2 cellular contexts compared by ENCODE assay signal in genomic region chr9:135617538-135617900, GRCh38.
TF ChIP-seq lines count a peak whose summit lies in the region.

No MANE protein-coding gene starts in this region.

TF ChIP-seq in SK-N-SH, 30 proteins besides CTCF, POLR2A, EP300 and RAD21:
- TF ChIP-seq, protein P1, sequence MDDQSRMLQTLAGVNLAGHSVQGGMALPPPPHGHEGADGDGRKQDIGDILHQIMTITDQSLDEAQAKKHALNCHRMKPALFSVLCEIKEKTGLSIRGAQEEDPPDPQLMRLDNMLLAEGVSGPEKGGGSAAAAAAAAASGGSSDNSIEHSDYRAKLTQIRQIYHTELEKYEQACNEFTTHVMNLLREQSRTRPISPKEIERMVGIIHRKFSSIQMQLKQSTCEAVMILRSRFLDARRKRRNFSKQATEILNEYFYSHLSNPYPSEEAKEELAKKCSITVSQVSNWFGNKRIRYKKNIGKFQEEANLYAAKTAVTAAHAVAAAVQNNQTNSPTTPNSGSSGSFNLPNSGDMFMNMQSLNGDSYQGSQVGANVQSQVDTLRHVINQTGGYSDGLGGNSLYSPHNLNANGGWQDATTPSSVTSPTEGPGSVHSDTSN (IDR thresholded peaks at IDR 0.05), result no peak
- TF ChIP-seq NFIC (IDR thresholded peaks at IDR 0.05; ENCODE audit: borderline replicate concordance) (no peak), FOSL2 (IDR thresholded peaks at IDR 0.05; ENCODE audit: borderline replicate concordance, low read depth) (no peak), USF1 (IDR thresholded peaks at IDR 0.05; ENCODE audit: borderline replicate concordance, low read depth) (no peak), EZH2phosphoT487 (IDR thresholded peaks at IDR 0.05; ENCODE audit: borderline replicate concordance, low read depth) (no peak), TAF1 (IDR thresholded peaks at IDR 0.05; ENCODE audit: borderline replicate concordance, low read depth, low read length) (no peak), ELF1 (IDR thresholded peaks at IDR 0.05) (no peak), JUND (IDR thresholded peaks at IDR 0.05) (no peak), MXI1 (IDR thresholded peaks at IDR 0.05; ENCODE audit: low read depth, low read length) (no peak), MEF2A (IDR thresholded peaks at IDR 0.05; ENCODE audit: borderline replicate concordance, low read depth) (no peak), RFX5 (IDR thresholded peaks at IDR 0.05; ENCODE audit: low read length) (no peak), CHD2 (IDR thresholded peaks at IDR 0.05; ENCODE audit: low read length, partially characterized antibody) (no peak), GABPA (IDR thresholded peaks at IDR 0.05; ENCODE audit: low read depth) (no peak), TCF12 (IDR thresholded peaks at IDR 0.05) (no peak)
- TF ChIP-seq, protein P2, sequence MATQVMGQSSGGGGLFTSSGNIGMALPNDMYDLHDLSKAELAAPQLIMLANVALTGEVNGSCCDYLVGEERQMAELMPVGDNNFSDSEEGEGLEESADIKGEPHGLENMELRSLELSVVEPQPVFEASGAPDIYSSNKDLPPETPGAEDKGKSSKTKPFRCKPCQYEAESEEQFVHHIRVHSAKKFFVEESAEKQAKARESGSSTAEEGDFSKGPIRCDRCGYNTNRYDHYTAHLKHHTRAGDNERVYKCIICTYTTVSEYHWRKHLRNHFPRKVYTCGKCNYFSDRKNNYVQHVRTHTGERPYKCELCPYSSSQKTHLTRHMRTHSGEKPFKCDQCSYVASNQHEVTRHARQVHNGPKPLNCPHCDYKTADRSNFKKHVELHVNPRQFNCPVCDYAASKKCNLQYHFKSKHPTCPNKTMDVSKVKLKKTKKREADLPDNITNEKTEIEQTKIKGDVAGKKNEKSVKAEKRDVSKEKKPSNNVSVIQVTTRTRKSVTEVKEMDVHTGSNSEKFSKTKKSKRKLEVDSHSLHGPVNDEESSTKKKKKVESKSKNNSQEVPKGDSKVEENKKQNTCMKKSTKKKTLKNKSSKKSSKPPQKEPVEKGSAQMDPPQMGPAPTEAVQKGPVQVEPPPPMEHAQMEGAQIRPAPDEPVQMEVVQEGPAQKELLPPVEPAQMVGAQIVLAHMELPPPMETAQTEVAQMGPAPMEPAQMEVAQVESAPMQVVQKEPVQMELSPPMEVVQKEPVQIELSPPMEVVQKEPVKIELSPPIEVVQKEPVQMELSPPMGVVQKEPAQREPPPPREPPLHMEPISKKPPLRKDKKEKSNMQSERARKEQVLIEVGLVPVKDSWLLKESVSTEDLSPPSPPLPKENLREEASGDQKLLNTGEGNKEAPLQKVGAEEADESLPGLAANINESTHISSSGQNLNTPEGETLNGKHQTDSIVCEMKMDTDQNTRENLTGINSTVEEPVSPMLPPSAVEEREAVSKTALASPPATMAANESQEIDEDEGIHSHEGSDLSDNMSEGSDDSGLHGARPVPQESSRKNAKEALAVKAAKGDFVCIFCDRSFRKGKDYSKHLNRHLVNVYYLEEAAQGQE (IDR thresholded peaks at IDR 0.05; ENCODE audit: low read depth, low read length), result no peak
- TF ChIP-seq, protein P3, sequence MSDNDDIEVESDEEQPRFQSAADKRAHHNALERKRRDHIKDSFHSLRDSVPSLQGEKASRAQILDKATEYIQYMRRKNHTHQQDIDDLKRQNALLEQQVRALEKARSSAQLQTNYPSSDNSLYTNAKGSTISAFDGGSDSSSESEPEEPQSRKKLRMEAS (IDR thresholded peaks at IDR 0.05; ENCODE audit: low read depth), result no peak
- TF ChIP-seq, protein P4, sequence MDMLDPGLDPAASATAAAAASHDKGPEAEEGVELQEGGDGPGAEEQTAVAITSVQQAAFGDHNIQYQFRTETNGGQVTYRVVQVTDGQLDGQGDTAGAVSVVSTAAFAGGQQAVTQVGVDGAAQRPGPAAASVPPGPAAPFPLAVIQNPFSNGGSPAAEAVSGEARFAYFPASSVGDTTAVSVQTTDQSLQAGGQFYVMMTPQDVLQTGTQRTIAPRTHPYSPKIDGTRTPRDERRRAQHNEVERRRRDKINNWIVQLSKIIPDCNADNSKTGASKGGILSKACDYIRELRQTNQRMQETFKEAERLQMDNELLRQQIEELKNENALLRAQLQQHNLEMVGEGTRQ (IDR thresholded peaks at IDR 0.05; ENCODE audit: borderline replicate concordance, low read depth, low read length), result no peak
- TF ChIP-seq, protein P5, sequence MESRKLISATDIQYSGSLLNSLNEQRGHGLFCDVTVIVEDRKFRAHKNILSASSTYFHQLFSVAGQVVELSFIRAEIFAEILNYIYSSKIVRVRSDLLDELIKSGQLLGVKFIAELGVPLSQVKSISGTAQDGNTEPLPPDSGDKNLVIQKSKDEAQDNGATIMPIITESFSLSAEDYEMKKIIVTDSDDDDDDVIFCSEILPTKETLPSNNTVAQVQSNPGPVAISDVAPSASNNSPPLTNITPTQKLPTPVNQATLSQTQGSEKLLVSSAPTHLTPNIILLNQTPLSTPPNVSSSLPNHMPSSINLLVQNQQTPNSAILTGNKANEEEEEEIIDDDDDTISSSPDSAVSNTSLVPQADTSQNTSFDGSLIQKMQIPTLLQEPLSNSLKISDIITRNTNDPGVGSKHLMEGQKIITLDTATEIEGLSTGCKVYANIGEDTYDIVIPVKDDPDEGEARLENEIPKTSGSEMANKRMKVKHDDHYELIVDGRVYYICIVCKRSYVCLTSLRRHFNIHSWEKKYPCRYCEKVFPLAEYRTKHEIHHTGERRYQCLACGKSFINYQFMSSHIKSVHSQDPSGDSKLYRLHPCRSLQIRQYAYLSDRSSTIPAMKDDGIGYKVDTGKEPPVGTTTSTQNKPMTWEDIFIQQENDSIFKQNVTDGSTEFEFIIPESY (IDR thresholded peaks at IDR 0.05; ENCODE audit: borderline replicate concordance, low read depth), result no peak

TF ChIP-seq in SK-N-SH treated with all-trans-retinoic acid at 6 μM for 48 hours, 23 proteins besides CTCF, POLR2A, EP300 and RAD21 (continued from another document):
- TF ChIP-seq BACH2 (CRISPR knock-in tag; IDR thresholded peaks at IDR 0.05; ENCODE audit: borderline replicate concordance) (no peak), ZNF8 (CRISPR knock-in tag; IDR thresholded peaks at IDR 0.05) (no peak), ZFP30 (CRISPR knock-in tag; IDR thresholded peaks at IDR 0.05) (no peak), GLIS3 (CRISPR knock-in tag; IDR thresholded peaks at IDR 0.05) (no peak), PPARA (CRISPR knock-in tag; IDR thresholded peaks at IDR 0.05; ENCODE audit: borderline replicate concordance) (no peak), ISL1 (CRISPR knock-in tag; IDR thresholded peaks at IDR 0.05) (no peak), ESRRG (CRISPR knock-in tag; IDR thresholded peaks at IDR 0.05) (no peak), CSDC2 (CRISPR knock-in tag; IDR thresholded peaks at IDR 0.05) (no peak), ARNTL (CRISPR knock-in tag; IDR thresholded peaks at IDR 0.05; ENCODE audit: borderline replicate concordance, low read depth) (no peak), ZNF70 (CRISPR knock-in tag; IDR thresholded peaks at IDR 0.05) (no peak), TCF4 (CRISPR knock-in tag; IDR thresholded peaks at IDR 0.05; ENCODE audit: borderline replicate concordance) (no peak), OSR1 (CRISPR knock-in tag; IDR thresholded peaks at IDR 0.05) (no peak), SNAI2 (CRISPR knock-in tag; IDR thresholded peaks at IDR 0.05) (no peak), POU6F1 (CRISPR knock-in tag; IDR thresholded peaks at IDR 0.05; ENCODE audit: borderline replicate concordance, low read depth) (no peak), ZC3H10 (CRISPR knock-in tag; IDR thresholded peaks at IDR 0.05) (no peak), ZFP3 (CRISPR knock-in tag; IDR thresholded peaks at IDR 0.05) (no peak)
- TF ChIP-seq, protein P6, sequence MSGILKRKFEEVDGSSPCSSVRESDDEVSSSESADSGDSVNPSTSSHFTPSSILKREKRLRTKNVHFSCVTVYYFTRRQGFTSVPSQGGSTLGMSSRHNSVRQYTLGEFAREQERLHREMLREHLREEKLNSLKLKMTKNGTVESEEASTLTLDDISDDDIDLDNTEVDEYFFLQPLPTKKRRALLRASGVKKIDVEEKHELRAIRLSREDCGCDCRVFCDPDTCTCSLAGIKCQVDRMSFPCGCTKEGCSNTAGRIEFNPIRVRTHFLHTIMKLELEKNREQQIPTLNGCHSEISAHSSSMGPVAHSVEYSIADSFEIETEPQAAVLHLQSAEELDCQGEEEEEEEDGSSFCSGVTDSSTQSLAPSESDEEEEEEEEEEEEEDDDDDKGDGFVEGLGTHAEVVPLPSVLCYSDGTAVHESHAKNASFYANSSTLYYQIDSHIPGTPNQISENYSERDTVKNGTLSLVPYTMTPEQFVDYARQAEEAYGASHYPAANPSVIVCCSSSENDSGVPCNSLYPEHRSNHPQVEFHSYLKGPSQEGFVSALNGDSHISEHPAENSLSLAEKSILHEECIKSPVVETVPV (CRISPR knock-in tag; IDR thresholded peaks at IDR 0.05), result no peak
- TF ChIP-seq, protein P7, sequence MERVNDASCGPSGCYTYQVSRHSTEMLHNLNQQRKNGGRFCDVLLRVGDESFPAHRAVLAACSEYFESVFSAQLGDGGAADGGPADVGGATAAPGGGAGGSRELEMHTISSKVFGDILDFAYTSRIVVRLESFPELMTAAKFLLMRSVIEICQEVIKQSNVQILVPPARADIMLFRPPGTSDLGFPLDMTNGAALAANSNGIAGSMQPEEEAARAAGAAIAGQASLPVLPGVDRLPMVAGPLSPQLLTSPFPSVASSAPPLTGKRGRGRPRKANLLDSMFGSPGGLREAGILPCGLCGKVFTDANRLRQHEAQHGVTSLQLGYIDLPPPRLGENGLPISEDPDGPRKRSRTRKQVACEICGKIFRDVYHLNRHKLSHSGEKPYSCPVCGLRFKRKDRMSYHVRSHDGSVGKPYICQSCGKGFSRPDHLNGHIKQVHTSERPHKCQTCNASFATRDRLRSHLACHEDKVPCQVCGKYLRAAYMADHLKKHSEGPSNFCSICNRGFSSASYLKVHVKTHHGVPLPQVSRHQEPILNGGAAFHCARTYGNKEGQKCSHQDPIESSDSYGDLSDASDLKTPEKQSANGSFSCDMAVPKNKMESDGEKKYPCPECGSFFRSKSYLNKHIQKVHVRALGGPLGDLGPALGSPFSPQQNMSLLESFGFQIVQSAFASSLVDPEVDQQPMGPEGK (CRISPR knock-in tag; IDR thresholded peaks at IDR 0.05; ENCODE audit: borderline replicate concordance), result no peak
- TF ChIP-seq, protein P8, sequence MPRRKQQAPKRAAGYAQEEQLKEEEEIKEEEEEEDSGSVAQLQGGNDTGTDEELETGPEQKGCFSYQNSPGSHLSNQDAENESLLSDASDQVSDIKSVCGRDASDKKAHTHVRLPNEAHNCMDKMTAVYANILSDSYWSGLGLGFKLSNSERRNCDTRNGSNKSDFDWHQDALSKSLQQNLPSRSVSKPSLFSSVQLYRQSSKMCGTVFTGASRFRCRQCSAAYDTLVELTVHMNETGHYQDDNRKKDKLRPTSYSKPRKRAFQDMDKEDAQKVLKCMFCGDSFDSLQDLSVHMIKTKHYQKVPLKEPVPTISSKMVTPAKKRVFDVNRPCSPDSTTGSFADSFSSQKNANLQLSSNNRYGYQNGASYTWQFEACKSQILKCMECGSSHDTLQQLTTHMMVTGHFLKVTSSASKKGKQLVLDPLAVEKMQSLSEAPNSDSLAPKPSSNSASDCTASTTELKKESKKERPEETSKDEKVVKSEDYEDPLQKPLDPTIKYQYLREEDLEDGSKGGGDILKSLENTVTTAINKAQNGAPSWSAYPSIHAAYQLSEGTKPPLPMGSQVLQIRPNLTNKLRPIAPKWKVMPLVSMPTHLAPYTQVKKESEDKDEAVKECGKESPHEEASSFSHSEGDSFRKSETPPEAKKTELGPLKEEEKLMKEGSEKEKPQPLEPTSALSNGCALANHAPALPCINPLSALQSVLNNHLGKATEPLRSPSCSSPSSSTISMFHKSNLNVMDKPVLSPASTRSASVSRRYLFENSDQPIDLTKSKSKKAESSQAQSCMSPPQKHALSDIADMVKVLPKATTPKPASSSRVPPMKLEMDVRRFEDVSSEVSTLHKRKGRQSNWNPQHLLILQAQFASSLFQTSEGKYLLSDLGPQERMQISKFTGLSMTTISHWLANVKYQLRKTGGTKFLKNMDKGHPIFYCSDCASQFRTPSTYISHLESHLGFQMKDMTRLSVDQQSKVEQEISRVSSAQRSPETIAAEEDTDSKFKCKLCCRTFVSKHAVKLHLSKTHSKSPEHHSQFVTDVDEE (CRISPR knock-in tag; IDR thresholded peaks at IDR 0.05), result no peak
